Comparison of ENCODE assay signal across 6 cellular contexts in the genomic region with DNA sequence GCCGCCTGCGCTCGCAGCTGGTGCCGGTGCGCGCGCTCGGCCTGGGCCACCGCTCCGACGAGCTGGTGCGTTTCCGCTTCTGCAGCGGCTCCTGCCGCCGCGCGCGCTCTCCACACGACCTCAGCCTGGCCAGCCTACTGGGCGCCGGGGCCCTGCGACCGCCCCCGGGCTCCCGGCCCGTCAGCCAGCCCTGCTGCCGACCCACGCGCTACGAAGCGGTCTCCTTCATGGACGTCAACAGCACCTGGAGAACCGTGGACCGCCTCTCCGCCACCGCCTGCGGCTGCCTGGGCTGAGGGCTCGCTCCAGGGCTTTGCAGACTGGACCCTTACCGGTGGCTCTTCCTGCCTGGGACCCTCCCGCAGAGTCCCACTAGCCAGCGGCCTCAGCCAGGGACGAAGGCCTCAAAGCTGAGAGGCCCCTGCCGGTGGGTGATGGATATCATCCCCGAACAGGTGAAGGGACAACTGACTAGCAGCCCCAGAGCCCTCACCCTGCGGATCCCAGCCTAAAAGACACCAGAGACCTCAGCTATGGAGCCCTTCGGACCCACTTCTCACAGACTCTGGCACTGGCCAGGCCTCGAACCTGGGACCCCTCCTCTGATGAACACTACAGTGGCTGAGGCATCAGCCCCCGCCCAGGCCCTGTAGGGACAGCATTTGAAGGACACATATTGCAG. TPM values are rescaled to one million over a fixed set of nuclear protein-coding genes. Genes with fewer than 3 reads are reported as not detected.
DNase-seq lines count a peak whose midpoint lies in the region; ATAC-seq and TF ChIP-seq lines count a peak whose summit lies in the region.

No MANE protein-coding gene starts in this region.

- no peaks in the 10 kb centered on the region for H3K36me3 ChIP-seq in endocrine pancreas (ENCODE audit: control insufficient read depth, insufficient read depth, low read length)

- no peaks in the 10 kb centered on the region for H3K9me3 Mint-ChIP-seq in progenitor cell of endocrine pancreas (ENCODE audit: low read depth)

- no peak for ATAC-seq in HG03457 (IDR thresholded peaks at IDR 0.05; ENCODE audit: unreplicated experiment)
- no peak for ATAC-seq in GM21423 (IDR thresholded peaks at IDR 0.05; ENCODE audit: unreplicated experiment)

- H3K27me3 Mint-ChIP-seq in progenitor cell of endocrine pancreas = peaks cover 37% of the 10 kb centered on the region

- no peaks in the 10 kb centered on the region for H3K4me1 ChIP-seq in endocrine pancreas (ENCODE audit: control insufficient read depth, insufficient read depth, low read length)

- H3K4me1 Mint-ChIP-seq in progenitor cell of endocrine pancreas (ENCODE audit: low read depth) = peaks cover 6% of the 10 kb centered on the region

- no peaks in the 10 kb centered on the region for H3K36me3 Mint-ChIP-seq in progenitor cell of endocrine pancreas (ENCODE audit: insufficient read depth)

- H3K27ac Mint-ChIP-seq in progenitor cell of endocrine pancreas = peak overlapping the region; percentile 37

- TF ChIP-seq CTCF in progenitor cell of endocrine pancreas (IDR thresholded peaks at IDR 0.05; ENCODE audit: unreplicated experiment) = peak; percentile 47

- H3K9me3 ChIP-seq in endocrine pancreas (ENCODE audit: control insufficient read depth, low read length) = no peaks in the 10 kb centered on the region

- peak; percentile 37 for DNase-seq in stimulated activated CD4-positive, alpha-beta T cell treated with anti-CD3 and anti-CD28 coated beads, Interleukin-15, amount 100 ng/mL, for 24 hours
- no peak for DNase-seq in stimulated activated CD4-positive, alpha-beta T cell treated with anti-CD3 and anti-CD28 coated beads, Interleukin-4, amount 100 ng/mL, for 24 hours
- peak; percentile 43 for DNase-seq in progenitor cell of endocrine pancreas (ENCODE audit: low spot score, unreplicated experiment)

- H3K9ac ChIP-seq in endocrine pancreas (ENCODE audit: control insufficient read depth, insufficient read depth, low read length) = peak overlapping the region; percentile 51

- no peak overlapping the region for H3K4me3 ChIP-seq in endocrine pancreas (ENCODE audit: control insufficient read depth, insufficient read depth, low read length)

- H3K4me3 Mint-ChIP-seq in progenitor cell of endocrine pancreas (ENCODE audit: low read depth) = peak overlapping the region; percentile 77

- no peaks in the 10 kb centered on the region for H3K27me3 ChIP-seq in endocrine pancreas (ENCODE audit: control insufficient read depth, insufficient read depth, low read length)

RNA-seq across cellular contexts. Expression of gene ARTN, which starts 3.0 kb away (rescaled TPM):
- total RNA-seq in progenitor cell of endocrine pancreas = 1.1 and 2.0 TPM in 2 replicates

RNA-seq across cellular contexts. Expression of gene IPO13, which starts 10.1 kb away (rescaled TPM):
- 34.6 and 35.8 TPM in 2 replicates for total RNA-seq in progenitor cell of endocrine pancreas

RNA-seq across cellular contexts. Expression of gene DPH2, which starts 33.2 kb away (rescaled TPM):
- total RNA-seq in progenitor cell of endocrine pancreas = 24.9 and 25.4 TPM in 2 replicates

RNA-seq across cellular contexts. Expression of gene ATP6V0B, which starts 38.1 kb away (rescaled TPM):
- 104 and 108 TPM in 2 replicates for total RNA-seq in progenitor cell of endocrine pancreas

RNA-seq across cellular contexts. Expression of gene B4GALT2, which starts 42.4 kb away (rescaled TPM):
- 61.7 and 63.1 TPM in 2 replicates for total RNA-seq in progenitor cell of endocrine pancreas
